22 cellular contexts compared by ENCODE assay signal in the genomic region with DNA sequence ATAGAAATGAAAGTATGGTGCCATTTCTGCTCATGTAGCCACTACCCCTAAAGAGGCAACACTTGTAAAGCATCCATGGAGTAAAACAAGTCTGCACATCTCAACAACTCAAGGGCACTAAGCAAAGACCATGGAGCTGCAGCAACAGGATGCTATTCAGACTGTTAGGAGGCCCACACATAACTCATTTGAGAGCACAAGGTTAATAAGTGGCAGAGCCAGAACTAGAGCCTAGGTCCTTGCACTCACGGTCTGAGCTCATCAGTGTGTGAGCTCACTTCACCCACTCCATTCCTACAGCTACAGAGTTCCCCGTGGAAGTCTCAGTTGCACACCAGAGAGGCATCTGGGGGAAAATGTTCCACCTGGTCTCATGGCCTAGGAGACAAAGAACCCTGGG. TPM values are rescaled to one million over a fixed set of nuclear protein-coding genes. Genes with fewer than 3 reads are reported as not detected.
DNase-seq lines count a peak whose midpoint lies in the region; ATAC-seq and TF ChIP-seq lines count a peak whose summit lies in the region.
"Had no signal": no experiment of that assay in that cellular context is flagged by ENCODE, and none has a peak within 500 bp of the region (broad histone marks: within the 10 kb centered on the region; RNA-seq: fewer than 3 reads in every experiment).

No MANE protein-coding gene starts in this region.

- DNase-seq in epithelial cell of proximal tubule (ENCODE audit: low read depth), result peak; percentile 60
- DNase-seq in SIG-M5 treated with dmso at 0.1 percent for 504 hours (lab: John Stamatoyannopoulos, UW; ENCODE audit: unreplicated experiment), result no peak
- DNase-seq in ureter (ENCODE audit: low spot score), result no peak
- DNase-seq in NCI-H2081 treated with DMSO at 0.1 percent for 48 hours (lab: John Stamatoyannopoulos, UW), result no peak
- DNase-seq: activated CD4-positive, alpha-beta T cell treated with anti-CD3 and anti-CD28 coated beads, Interleukin-2, amount 50 U/mL, for 48 hours; activated naive CD4-positive, alpha-beta T cell treated with anti-CD3 and anti-CD28 coated beads, Interleukin-2, amount 10 ng/mL, durations not matched to agents 7 days and 5 days; cerebellar nuclear complex; DND-41; effector CD8-positive, alpha-beta T cell; esophagus squamous epithelium; GOT3; NCI-H510A treated with DMSO at 0.1 percent for 48 hours; ovary; T-cell; uterus had no signal

- ATAC-seq in GM18870 (IDR thresholded peaks at IDR 0.05; ENCODE audit: unreplicated experiment), result peak; percentile 72
- peak; percentile 33 for ATAC-seq in GM21529 (IDR thresholded peaks at IDR 0.05; ENCODE audit: unreplicated experiment)
- ATAC-seq in HG03159 (IDR thresholded peaks at IDR 0.05; ENCODE audit: unreplicated experiment), result peak; percentile 34
- ATAC-seq in HG03442 (IDR thresholded peaks at IDR 0.05; ENCODE audit: unreplicated experiment), result no peak
- ATAC-seq: K562, Right ventricle myocardium inferior, T-cell had no signal

- TF ChIP-seq CTCF in epithelial cell of proximal tubule (conservative IDR thresholded peaks at IDR 0.05; ENCODE audit: low read depth, low read length), result no peak

- H3K4me3 ChIP-seq in epithelial cell of proximal tubule (ENCODE audit: low read depth, low read length), result no peak overlapping the region
- H3K4me3 ChIP-seq: ascending aorta, esophagus squamous epithelium, K562, ovary, uterus had no signal

RNA-seq across cellular contexts. Expression of a gene that starts 35.0 kb away (rescaled TPM):
- 3.8 and 6.5 TPM in 2 replicates for total RNA-seq in epithelial cell of proximal tubule
- total RNA-seq in ureter, result 19.3 TPM
- total RNA-seq: ascending aorta had no signal
